2 cellular contexts compared by ENCODE assay signal in genomic region chr2:187546762-187547333, GRCh38.
TF ChIP-seq lines count a peak whose summit lies in the region.

No MANE protein-coding gene starts in this region.

TF ChIP-seq in HCT116, 20 proteins besides CTCF, POLR2A, EP300 and RAD21 (continued from another document):
- TF ChIP-seq ELF1 (IDR thresholded peaks at IDR 0.05; ENCODE audit: borderline replicate concordance, low read depth) (no peak), MAX (IDR thresholded peaks at IDR 0.05) (no peak), ATF3 (IDR thresholded peaks at IDR 0.05) (no peak), POLR2AphosphoS5 (IDR thresholded peaks at IDR 0.05; ENCODE audit: low read depth, low read length) (no peak), ZBTB33 (IDR thresholded peaks at IDR 0.05; ENCODE audit: extremely low read depth, insufficient replicate concordance, low read length) (no peak), SRF (IDR thresholded peaks at IDR 0.05; ENCODE audit: low read depth) (no peak), ZNF274 (IDR thresholded peaks at IDR 0.05; ENCODE audit: low read depth, low read length) (no peak), CEBPB (IDR thresholded peaks at IDR 0.05; ENCODE audit: low read depth) (no peak), REST (IDR thresholded peaks at IDR 0.05; ENCODE audit: low read depth) (no peak), EGR1 (IDR thresholded peaks at IDR 0.05; ENCODE audit: low read depth) (no peak), EZH2 (IDR thresholded peaks at IDR 0.05) (no peak), CBX3 (IDR thresholded peaks at IDR 0.05; ENCODE audit: low read depth) (no peak), TCF7L2 (IDR thresholded peaks at IDR 0.05; ENCODE audit: borderline replicate concordance, extremely low read depth, insufficient read depth, insufficient read length) (no peak), SP1 (IDR thresholded peaks at IDR 0.05; ENCODE audit: low read depth) (no peak), JUND (IDR thresholded peaks at IDR 0.05) (no peak)

TF ChIP-seq in GM12891, 5 proteins besides CTCF, POLR2A, EP300 and RAD21 (continued from another document):
- no peak for TF ChIP-seq SPI1 (IDR thresholded peaks at IDR 0.05; ENCODE audit: low read depth, low read length)
